ENCODE assay signal across 21 cellular contexts in genomic region chr9:125141251-125141650, GRCh38. TPM values are rescaled to one million over a fixed set of nuclear protein-coding genes. Genes with fewer than 3 reads are reported as not detected.
DNase-seq lines count a peak whose midpoint lies in the region; ATAC-seq and TF ChIP-seq lines count a peak whose summit lies in the region.
"Had no signal": no experiment of that assay in that cellular context is flagged by ENCODE, and none has a peak within 500 bp of the region (broad histone marks: within the 10 kb centered on the region; RNA-seq: fewer than 3 reads in every experiment).

No MANE protein-coding gene starts in this region.

- ATAC-seq in GM18505 (IDR thresholded peaks at IDR 0.05; ENCODE audit: unreplicated experiment) (no peak), HG02588 (IDR thresholded peaks at IDR 0.05; ENCODE audit: unreplicated experiment) (no peak)
- ATAC-seq: A549, gastrocnemius medialis, Right ventricle myocardium inferior, T-cell had no signal

- no peak overlapping the region for H3K4me2 ChIP-seq in mammary epithelial cell (ENCODE audit: insufficient read depth, low read depth, low read length)
- H3K4me2 ChIP-seq in OCI-LY7 (ENCODE audit: low read length) = peak overlapping the region; percentile 99

- DNase-seq in mammary epithelial cell = no peak
- no peak for DNase-seq in MCF 10A (ENCODE audit: unreplicated experiment)
- DNase-seq in OCI-LY7 (ENCODE audit: low spot score) = no peak
- peak; percentile 10 for DNase-seq in epithelial cell of esophagus (ENCODE audit: low read depth)
- DNase-seq in type B pancreatic cell (ENCODE audit: extremely low spot score, unreplicated experiment) = no peak
- no peak for DNase-seq in stimulated activated CD4-positive, alpha-beta T cell treated with anti-CD3 and anti-CD28 coated beads, Interleukin-4, amount 100 ng/mL, for 4 hours
- DNase-seq: activated CD4-positive, alpha-beta T cell treated with anti-CD3 and anti-CD28 coated beads, Interleukin-2, amount 10 ng/mL, durations not matched to agents 24 days and 14 days; activated gamma-delta T cell; amniotic stem cell; CD4-positive, alpha-beta memory T cell; gastrocnemius medialis; kidney; NCI-H510A treated with DMSO at 0.1 percent for 48 hours; ovary; T-cell had no signal

- H2AFZ ChIP-seq in mammary epithelial cell (ENCODE audit: low read depth, low read length) (no peak overlapping the region), OCI-LY7 (ENCODE audit: low read length) (no peak overlapping the region)

- POLR2A ChIA-PET in MCF 10A (lab: Yijun Ruan, JAX) (interaction anchor here (0.6 to 1.6 kb wide), 3 partner anchors 15 to 278 kb away, joined by 3 to 6 read pairs (median 4); no protein-coding TSS in a partner anchor), OCI-LY7 (lab: Charles Lee) (interaction anchor here (0.5 to 1.1 kb wide), 2 partner anchors 13 to 1347 kb away, joined by 3 to 4 read pairs; no protein-coding TSS in a partner anchor)

- no peak overlapping the region for H3K4me3 Mint-ChIP-seq in MCF 10A (ENCODE audit: unreplicated experiment)
- H3K4me3 Mint-ChIP-seq in type B pancreatic cell = peak overlapping the region; percentile 97

- H4K20me1 ChIP-seq in mammary epithelial cell (ENCODE audit: insufficient read depth, low read length) (no peaks in the 10 kb centered on the region), OCI-LY7 (ENCODE audit: insufficient read depth, low read length) (peaks cover 8% of the 10 kb centered on the region; the same call in 1 of the 2 replicates)

- H3K4me1 ChIP-seq in mammary epithelial cell (ENCODE audit: insufficient read depth, low read length) = peaks cover 10% of the 10 kb centered on the region
- peaks cover 22% of the 10 kb centered on the region for H3K4me1 ChIP-seq in OCI-LY7 (ENCODE audit: insufficient read depth, low read length, poor library complexity, severe bottlenecking)

- no peak overlapping the region for H3K9ac ChIP-seq in mammary epithelial cell (ENCODE audit: insufficient read depth, low read length)

- H3K27me3 Mint-ChIP-seq in MCF 10A (ENCODE audit: insufficient read depth, unreplicated experiment) (no peaks in the 10 kb centered on the region), type B pancreatic cell (no peaks in the 10 kb centered on the region)
- H3K27me3 Mint-ChIP-seq: activated CD4-positive, alpha-beta T cell treated with anti-CD3 and anti-CD28 coated beads, Interleukin-2, amount 10 ng/mL, durations not matched to agents 24 days and 14 days; CD4-positive, alpha-beta memory T cell; T-cell had no signal

- H3K27ac ChIP-seq in mammary epithelial cell (ENCODE audit: insufficient read depth, low read depth, low read length) (no peak overlapping the region), OCI-LY7 (ENCODE audit: low read depth, low read length, poor library complexity, severe bottlenecking) (no peak overlapping the region)
- H3K27ac ChIP-seq: A549, gastrocnemius medialis, ovary, right atrium auricular region had no signal

- CTCF ChIA-PET in mammary epithelial cell (lab: Charles Lee; ENCODE audit: low non-redundant PET) (no interaction called here), MCF 10A (lab: Yijun Ruan, JAX) (no interaction called here), OCI-LY7 (lab: Charles Lee; ENCODE audit: unreplicated experiment) (no interaction called here)

- H3K27me3 ChIP-seq in mammary epithelial cell (ENCODE audit: insufficient read depth, low read length) = no peaks in the 10 kb centered on the region
- H3K27me3 ChIP-seq: gastrocnemius medialis, ovary, right atrium auricular region had no signal

- no peak overlapping the region for H3K27ac Mint-ChIP-seq in MCF 10A (ENCODE audit: low read depth, unreplicated experiment)
- no peak overlapping the region for H3K27ac Mint-ChIP-seq in type B pancreatic cell

- BruUV-seq in mammary epithelial cell (replicated peaks; lab: Mats Ljungman, UMichigan) = TSS peak; percentile 25
- no TSS peak for BruUV-seq in MCF 10A (replicated peaks; lab: Mats Ljungman, UMichigan)
- no TSS peak for BruUV-seq in OCI-LY7 (replicated peaks; lab: Mats Ljungman, UMichigan)

- H3K4me3 ChIP-seq in mammary epithelial cell (replicated peaks in 1 of 3; ENCODE audit: insufficient read depth in 1 of 3, low read depth in 2 of 3, low read length in 3 of 3) (no peak overlapping the region), OCI-LY7 (ENCODE audit: low read depth, low read length, poor library complexity, severe bottlenecking) (no peak overlapping the region), epithelial cell of esophagus (ENCODE audit: low read length) (no peak overlapping the region)
- H3K4me3 ChIP-seq: A549, gastrocnemius medialis, lung, ovary, right atrium auricular region had no signal

- intact Hi-C loops in mammary epithelial cell (cut with micrococcal nuclease) (loop anchor here (10.0 kb wide), 1 partner anchor 236 kb away; no protein-coding TSS in a partner anchor), MCF 10A (cut with micrococcal nuclease) (loop anchor here (5.0 kb wide), 1 partner anchor 269 kb away; no protein-coding TSS in a partner anchor), OCI-LY7 (cut with micrococcal nuclease; ENCODE audit: unreplicated experiment) (no loop called here)

- WGBS in mammary epithelial cell (ENCODE audit: low coverage, missing lambda C conversion rate) = 100% methylated on average over 3 of the region's 3 CpGs

- dilution Hi-C loops in mammary epithelial cell (cut with HindIII; ENCODE audit: low sequenced_read_pairs) = no loop called here

- H3K79me2 ChIP-seq in mammary epithelial cell (ENCODE audit: insufficient read depth, low read length) (no peaks in the 10 kb centered on the region), OCI-LY7 (ENCODE audit: insufficient read depth, low read depth, low read length) (peaks cover 21% of the 10 kb centered on the region; the same call in 1 of the 2 replicates)

- no peak for TF ChIP-seq POLR2A in GM18505 (IDR thresholded peaks at IDR 0.05; ENCODE audit: borderline replicate concordance, extremely low read depth, insufficient read depth, insufficient read length)

- in situ Hi-C loops in mammary epithelial cell (cut with MboI; ENCODE audit: low sequenced_read_pairs in 2 of 2) = loop anchor here in 1 of 2 donors (10.0 to 25.0 kb wide), 3 partner anchors 204 to 366 kb away; partner anchors contain the start of genes ARPC5L, GOLGA1, NR6A1 and OLFML2A

- H3K36me3 Mint-ChIP-seq in MCF 10A (ENCODE audit: insufficient read depth, unreplicated experiment) (peaks cover 22% of the 10 kb centered on the region), type B pancreatic cell (peaks cover 15% of the 10 kb centered on the region)

- no peaks in the 10 kb centered on the region for H3K9me3 ChIP-seq in mammary epithelial cell (replicated peaks; ENCODE audit: insufficient read depth, low read length)
- H3K9me3 ChIP-seq in OCI-LY7 (ENCODE audit: low read length) = no peaks in the 10 kb centered on the region
- H3K9me3 ChIP-seq: A549, gastrocnemius medialis, ovary, right atrium auricular region had no signal

- H3K9me2 ChIP-seq in OCI-LY7 (ENCODE audit: insufficient read depth, low read length) = no peaks in the 10 kb centered on the region

- H3K9me3 Mint-ChIP-seq in MCF 10A (ENCODE audit: unreplicated experiment) = no peaks in the 10 kb centered on the region
- no peaks in the 10 kb centered on the region for H3K9me3 Mint-ChIP-seq in type B pancreatic cell
- H3K9me3 Mint-ChIP-seq: activated CD4-positive, alpha-beta T cell treated with anti-CD3 and anti-CD28 coated beads, Interleukin-2, amount 10 ng/mL, durations not matched to agents 24 days and 14 days; CD4-positive, alpha-beta memory T cell; T-cell had no signal

- TF ChIP-seq CTCF in mammary epithelial cell (conservative IDR thresholded peaks at IDR 0.05 in 1 of 2, IDR thresholded peaks at IDR 0.05 in 1 of 2; ENCODE audit: extremely low read depth in 1 of 2, insufficient read depth in 1 of 2, low read depth in 1 of 2, low read length in 2 of 2) (no peak), MCF 10A (IDR thresholded peaks at IDR 0.05; ENCODE audit: unreplicated experiment) (no peak), OCI-LY7 (conservative IDR thresholded peaks at IDR 0.05; ENCODE audit: low read length) (no peak), epithelial cell of esophagus (IDR thresholded peaks at IDR 0.05; ENCODE audit: insufficient read depth, low read depth, low read length, missing control alignments) (no peak), type B pancreatic cell (conservative IDR thresholded peaks at IDR 0.05) (no peak)

- H3K36me3 ChIP-seq in mammary epithelial cell (ENCODE audit: insufficient read depth, low read length) = no peaks in the 10 kb centered on the region
- H3K36me3 ChIP-seq in OCI-LY7 (ENCODE audit: insufficient read depth, low read length) = peaks cover 25% of the 10 kb centered on the region
- H3K36me3 ChIP-seq: ovary, right atrium auricular region had no signal

- H3K4me1 Mint-ChIP-seq in MCF 10A (ENCODE audit: insufficient read depth, unreplicated experiment) = peaks cover 18% of the 10 kb centered on the region
- peaks cover 11% of the 10 kb centered on the region for H3K4me1 Mint-ChIP-seq in type B pancreatic cell (ENCODE audit: unreplicated experiment)

RNA-seq across cellular contexts. Expression of gene SCAI, which starts 2.1 kb away (rescaled TPM):
- total RNA-seq in mammary epithelial cell (1 to 10 TPM; 3.1 to 7.7 TPM), MCF 10A (2022) (3.7 and 5.4 TPM in 2 replicates), OCI-LY7 (2022) (21.5 and 25.4 TPM in 2 replicates), type B pancreatic cell (ENCODE audit: low replicate concordance) (10.5 and 12.8 TPM in 2 replicates)
- 1.2 TPM for polyA plus RNA-seq in mammary epithelial cell
- polyA minus RNA-seq in mammary epithelial cell = 24.8 TPM
- total RNA-seq in OCI-LY7 (2014; rRNA removed; shearing (Covaris generic)) = 23.8 and 25.0 TPM in 2 replicates

RNA-seq across cellular contexts. Expression of gene PPP6C, which starts 48.4 kb away (rescaled TPM):
- total RNA-seq in mammary epithelial cell (10 to 100 TPM; 30.0 to 32.5 TPM), MCF 10A (2022) (40.7 and 41.7 TPM in 2 replicates), OCI-LY7 (2022) (51.9 and 55.1 TPM in 2 replicates), type B pancreatic cell (ENCODE audit: low replicate concordance) (30.2 and 35.2 TPM in 2 replicates)
- 17.3 TPM for polyA plus RNA-seq in mammary epithelial cell
- polyA minus RNA-seq in mammary epithelial cell = 25.6 TPM
- 18.9 and 21.4 TPM in 2 replicates for total RNA-seq in OCI-LY7 (2014; rRNA removed; shearing (Covaris generic))

RNA-seq across cellular contexts. Expression of gene RABEPK, which starts 59.1 kb away (rescaled TPM):
- total RNA-seq in mammary epithelial cell (10 to 100 TPM; 21.7 to 25.8 TPM), MCF 10A (2022) (21.5 and 37.2 TPM in 2 replicates), OCI-LY7 (2022) (22.9 and 23.9 TPM in 2 replicates), type B pancreatic cell (ENCODE audit: low replicate concordance) (14.9 and 19.0 TPM in 2 replicates)
- polyA plus RNA-seq in mammary epithelial cell = 30.6 TPM
- 3.8 TPM for polyA minus RNA-seq in mammary epithelial cell
- 16.2 and 27.0 TPM in 2 replicates for total RNA-seq in OCI-LY7 (2014; rRNA removed; shearing (Covaris generic))
